ENCODE assay signal across 18 cellular contexts in genomic region chr12:79046021-79046420, GRCh38.
A peak's percentile ranks its signal among the peaks of the same experiment; 100 is the strongest.
DNase-seq lines count a peak whose midpoint lies in the region; ATAC-seq and TF ChIP-seq lines count a peak whose summit lies in the region.
"Had no signal": no experiment of that assay in that cellular context is flagged by ENCODE, and none has a peak within 500 bp of the region (broad histone marks: within the 10 kb centered on the region; RNA-seq: fewer than 3 reads in every experiment).

No MANE protein-coding gene starts in this region.

- WGBS in hepatocyte (ENCODE audit: low lambda C conversion rate, missing lambda C conversion rate): 100% methylated on average over 1 of the region's 1 CpG

- DNase-seq in GM23338 (ENCODE audit: low spot score) (no peak), WTC11 (ENCODE audit: low spot score) (no peak), hepatocyte (ENCODE audit: low spot score) (no peak), progenitor cell of endocrine pancreas (ENCODE audit: low spot score, unreplicated experiment) (no peak), NCI-H187 (lab: John Stamatoyannopoulos, UW) (no peak), substantia nigra (lab: John Stamatoyannopoulos, UW) (no peak)
- DNase-seq: ACHN, DMS79 treated with DMSO at 0.1 percent for 48 hours, GM23248, KBM-7, MV-4-11, NCI-H1694 treated with DMSO at 0.1 percent for 48 hours, NCI-H524 had no signal

- H3K27me3 Mint-ChIP-seq in GM23338 (ENCODE audit: insufficient read depth, low read depth, poor library complexity): no peaks in the 10 kb centered on the region
- no peaks in the 10 kb centered on the region for H3K27me3 Mint-ChIP-seq in WTC11 (ENCODE audit: low read depth)
- no peaks in the 10 kb centered on the region for H3K27me3 Mint-ChIP-seq in progenitor cell of endocrine pancreas
- H3K27me3 Mint-ChIP-seq: CD8-positive, alpha-beta memory T cell had no signal

- H3K27ac Mint-ChIP-seq in GM23338: no peak overlapping the region; the same call in 1 of the 2 replicates
- H3K27ac Mint-ChIP-seq in WTC11: no peak overlapping the region
- H3K27ac Mint-ChIP-seq in progenitor cell of endocrine pancreas: no peak overlapping the region
- H3K27ac Mint-ChIP-seq: CD8-positive, alpha-beta memory T cell had no signal

- H3K36me3 Mint-ChIP-seq in GM23338 (ENCODE audit: low read depth) (peaks cover 3% of the 10 kb centered on the region; the same call in 1 of the 3 replicates), WTC11 (peaks cover 9% of the 10 kb centered on the region; the same call in 1 of the 2 replicates), progenitor cell of endocrine pancreas (ENCODE audit: insufficient read depth) (no peaks in the 10 kb centered on the region)
- H3K36me3 Mint-ChIP-seq: CD8-positive, alpha-beta memory T cell had no signal

- H3K79me2 ChIP-seq in GM23338 (replicated peaks; ENCODE audit: insufficient read depth) (peaks cover 18% of the 10 kb centered on the region), hepatocyte (no peaks in the 10 kb centered on the region)

- 0 out of 2 replicates have a peak overlapping the region, but pooled peaks have one; percentile 27 for H3K27ac ChIP-seq in GM23338 (ENCODE audit: low read depth)
- peak overlapping the region; percentile 79 for H3K27ac ChIP-seq in hepatocyte
- H3K27ac ChIP-seq in substantia nigra (ENCODE audit: low read depth, low read length, poor library complexity, severe bottlenecking): no peak overlapping the region
- H3K27ac ChIP-seq: GM23248 had no signal

- no peaks in the 10 kb centered on the region for H4K20me1 ChIP-seq in GM23338 (replicated peaks; ENCODE audit: insufficient read depth)
- H4K20me1 ChIP-seq in hepatocyte (ENCODE audit: insufficient read depth, poor library complexity, severe bottlenecking): no peaks in the 10 kb centered on the region

- H3K4me2 ChIP-seq in GM23338 (peak overlapping the region; percentile 63), hepatocyte (peak overlapping the region; percentile 58)

- peaks cover 6% of the 10 kb centered on the region; the same call in 2 of the 3 replicates for H3K9me3 Mint-ChIP-seq in GM23338
- H3K9me3 Mint-ChIP-seq in WTC11: no peaks in the 10 kb centered on the region
- H3K9me3 Mint-ChIP-seq in progenitor cell of endocrine pancreas (ENCODE audit: low read depth): peaks cover 3% of the 10 kb centered on the region

- H3K4me1 Mint-ChIP-seq in GM23338: peaks cover 5% of the 10 kb centered on the region; the same call in 2 of the 3 replicates
- H3K4me1 Mint-ChIP-seq in WTC11: peaks cover 11% of the 10 kb centered on the region
- H3K4me1 Mint-ChIP-seq in progenitor cell of endocrine pancreas (ENCODE audit: low read depth): no peaks in the 10 kb centered on the region
- H3K4me1 Mint-ChIP-seq: CD8-positive, alpha-beta memory T cell had no signal

- CTCF ChIA-PET in WTC11 (lab: Charles Lee): no interaction called here

- ATAC-seq in GM23338 (no peak), WTC11 (no peak), HG02870 (IDR thresholded peaks at IDR 0.05; ENCODE audit: unreplicated experiment) (no peak), GM19324 (IDR thresholded peaks at IDR 0.05; ENCODE audit: low FRiP score, unreplicated experiment) (no peak)
- ATAC-seq: HCT116, HepG2 had no signal

- peak overlapping the region; percentile 53; the same call in 1 of the 2 replicates for H3K4me3 ChIP-seq in GM23338
- no peak overlapping the region for H3K4me3 ChIP-seq in hepatocyte
- H3K4me3 ChIP-seq: GM23248 had no signal

- H3K4me1 ChIP-seq in GM23338 (ENCODE audit: insufficient read depth) (peaks cover 5% of the 10 kb centered on the region), hepatocyte (ENCODE audit: insufficient read depth) (no peaks in the 10 kb centered on the region)

- H3K9me2 ChIP-seq in GM23338 (ENCODE audit: insufficient read depth): no peaks in the 10 kb centered on the region
- H3K9me2 ChIP-seq in hepatocyte (replicated peaks; ENCODE audit: insufficient read depth): no peaks in the 10 kb centered on the region

- H3K27me3 ChIP-seq in GM23338 (ENCODE audit: insufficient read depth): no peaks in the 10 kb centered on the region
- no peaks in the 10 kb centered on the region for H3K27me3 ChIP-seq in hepatocyte

- H2AFZ ChIP-seq in GM23338 (no peak overlapping the region), hepatocyte (peak overlapping the region; percentile 14)
- H2AFZ ChIP-seq: GM23248 had no signal

- no peaks in the 10 kb centered on the region for H3F3A ChIP-seq in GM23338 (replicated peaks; ENCODE audit: low read depth)

- H3K4me3 Mint-ChIP-seq in GM23338 (no peak overlapping the region; the same call in 2 of the 3 replicates), WTC11 (peak overlapping the region; percentile 96), progenitor cell of endocrine pancreas (ENCODE audit: low read depth) (peak overlapping the region; percentile 93)
- H3K4me3 Mint-ChIP-seq: CD8-positive, alpha-beta memory T cell had no signal

- no peak for TF ChIP-seq CTCF in GM23338 (conservative IDR thresholded peaks at IDR 0.05; ENCODE audit: low read depth in 2 of 2)
- TF ChIP-seq CTCF in WTC11 (IDR thresholded peaks at IDR 0.05): no peak
- TF ChIP-seq CTCF in hepatocyte (IDR thresholded peaks at IDR 0.05; ENCODE audit: poor library complexity): no peak
- TF ChIP-seq CTCF in progenitor cell of endocrine pancreas (IDR thresholded peaks at IDR 0.05; ENCODE audit: unreplicated experiment): no peak

- no peaks in the 10 kb centered on the region for H3K9me3 ChIP-seq in hepatocyte (ENCODE audit: low read depth)

- H3K36me3 ChIP-seq in GM23338 (ENCODE audit: insufficient read depth): no peaks in the 10 kb centered on the region
- no peaks in the 10 kb centered on the region for H3K36me3 ChIP-seq in hepatocyte (replicated peaks; ENCODE audit: insufficient read depth, low read depth)

- POLR2A ChIA-PET in WTC11 (lab: Charles Lee): no interaction called here

TF ChIP-seq in WTC11, 78 proteins besides CTCF, POLR2A, EP300 and RAD21 (continues in another document):
- no peak for TF ChIP-seq ZNF416 (CRISPR knock-in tag; IDR thresholded peaks at IDR 0.05)
- TF ChIP-seq ERG (CRISPR knock-in tag; IDR thresholded peaks at IDR 0.05): no peak
- TF ChIP-seq NR2C2 (CRISPR knock-in tag; IDR thresholded peaks at IDR 0.05): no peak
- TF ChIP-seq FOXP4 (CRISPR knock-in tag; IDR thresholded peaks at IDR 0.05): no peak
- TF ChIP-seq MAX (CRISPR knock-in tag; IDR thresholded peaks at IDR 0.05): no peak
- TF ChIP-seq NR3C1 (CRISPR knock-in tag; conservative IDR thresholded peaks at IDR 0.05; ENCODE audit: low read depth): no peak
- TF ChIP-seq CDX4 (CRISPR knock-in tag; IDR thresholded peaks at IDR 0.05; ENCODE audit: borderline replicate concordance): no peak
- no peak for TF ChIP-seq NFE2L1 (CRISPR knock-in tag; IDR thresholded peaks at IDR 0.05)
